ENCODE assay signal across 1 cellular context in the genomic region with DNA sequence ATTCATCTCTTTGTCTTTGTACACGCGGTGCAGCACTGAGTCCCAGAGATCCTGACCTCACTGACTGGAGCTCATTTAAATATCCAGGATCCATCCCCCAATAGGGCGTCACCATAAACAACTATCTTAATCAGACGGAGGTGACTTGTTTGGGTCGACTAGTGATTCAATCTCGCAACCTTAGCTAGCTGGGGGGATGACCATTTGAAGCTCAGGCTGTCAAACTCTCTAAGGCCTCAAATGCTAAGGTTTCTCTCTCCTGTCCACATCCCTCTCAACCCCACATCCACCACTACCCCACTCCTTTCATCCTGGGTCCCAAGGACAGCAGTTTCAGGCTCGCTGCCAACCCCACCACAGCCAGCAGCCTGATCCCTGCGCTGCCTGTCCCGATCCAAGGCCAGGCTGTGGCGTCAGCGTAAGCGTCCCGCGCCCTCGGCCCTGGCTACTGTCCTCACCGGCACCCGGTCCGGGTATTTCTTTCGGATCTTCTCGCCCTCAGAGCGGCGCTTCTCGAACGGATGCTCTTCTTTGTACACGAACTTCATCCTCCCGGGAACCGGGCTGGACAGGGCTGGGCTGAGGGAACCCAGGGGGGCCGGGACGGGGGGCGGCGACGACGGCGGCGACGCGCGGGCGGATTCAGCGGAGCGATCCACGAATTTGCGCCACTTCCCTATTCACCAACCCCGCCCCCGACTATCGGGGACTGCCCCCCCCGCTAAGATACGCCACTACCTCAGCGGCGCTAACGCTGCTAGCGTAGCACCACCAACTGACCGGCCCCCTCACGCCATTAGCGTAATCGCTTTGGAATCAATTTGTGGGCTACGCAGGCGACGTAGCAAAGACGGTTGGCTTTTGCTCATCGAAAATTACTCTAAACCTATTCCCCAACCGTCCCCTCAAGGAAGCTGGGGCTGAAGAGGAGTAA.
A peak's percentile ranks its signal among the peaks of the same experiment; 100 is the strongest.
TF ChIP-seq lines count a peak whose summit lies in the region.

A gene (minus strand): TSS at position 667 of the 934 bp plus-strand sequence. CDS start 119 bp downstream, at position 548.

TF ChIP-seq in K562, 482 proteins besides CTCF, POLR2A, EP300 and RAD21 (continued from another document and continues in another):
- TF ChIP-seq, protein P1, sequence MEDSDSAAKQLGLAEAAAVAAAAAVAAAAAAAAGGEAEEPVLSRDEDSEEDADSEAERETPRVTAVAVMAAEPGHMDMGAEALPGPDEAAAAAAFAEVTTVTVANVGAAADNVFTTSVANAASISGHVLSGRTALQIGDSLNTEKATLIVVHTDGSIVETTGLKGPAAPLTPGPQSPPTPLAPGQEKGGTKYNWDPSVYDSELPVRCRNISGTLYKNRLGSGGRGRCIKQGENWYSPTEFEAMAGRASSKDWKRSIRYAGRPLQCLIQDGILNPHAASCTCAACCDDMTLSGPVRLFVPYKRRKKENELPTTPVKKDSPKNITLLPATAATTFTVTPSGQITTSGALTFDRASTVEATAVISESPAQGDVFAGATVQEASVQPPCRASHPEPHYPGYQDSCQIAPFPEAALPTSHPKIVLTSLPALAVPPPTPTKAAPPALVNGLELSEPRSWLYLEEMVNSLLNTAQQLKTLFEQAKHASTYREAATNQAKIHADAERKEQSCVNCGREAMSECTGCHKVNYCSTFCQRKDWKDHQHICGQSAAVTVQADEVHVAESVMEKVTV (CRISPR knock-in tag; IDR thresholded peaks at IDR 0.05) = no peak
- TF ChIP-seq POLR2G (IDR thresholded peaks at IDR 0.05; ENCODE audit: low read depth, low read length) = peak; percentile 83
- peak; percentile 81 for TF ChIP-seq RBFOX2 (IDR thresholded peaks at IDR 0.05; ENCODE audit: low read depth, low read length)
- TF ChIP-seq KDM5B (IDR thresholded peaks at IDR 0.05; ENCODE audit: insufficient replicate concordance, low read depth, low read length) = peak; percentile 21
- TF ChIP-seq PPARD (CRISPR knock-in tag; IDR thresholded peaks at IDR 0.05) = no peak
- 0 out of 2 replicates have a peak, but pooled peaks have one; percentile 25 for TF ChIP-seq TCF7 (IDR thresholded peaks at IDR 0.05; ENCODE audit: borderline replicate concordance)
- TF ChIP-seq SUPT5H (IDR thresholded peaks at IDR 0.05) = peak; percentile 17; the same call in 1 of the 2 replicates
- TF ChIP-seq CBFB (CRISPR knock-in tag; IDR thresholded peaks at IDR 0.05) = no peak
- TF ChIP-seq TCFL5 (CRISPR knock-in tag; conservative IDR thresholded peaks at IDR 0.05) = no peak
- peak; percentile 64 for TF ChIP-seq HNRNPH1 (optimal IDR thresholded peaks at IDR 0.05; ENCODE audit: low read depth, low read length)
- TF ChIP-seq SAFB2 (IDR thresholded peaks at IDR 0.05; ENCODE audit: borderline replicate concordance, low read depth, low read length, severe bottlenecking) = no peak
- no peak for TF ChIP-seq NCOA2 (IDR thresholded peaks at IDR 0.05; ENCODE audit: partially characterized antibody in 2 of 2)
- no peak for TF ChIP-seq HSF4 (CRISPR knock-in tag; IDR thresholded peaks at IDR 0.05; ENCODE audit: borderline replicate concordance)
- TF ChIP-seq SMAD4 (CRISPR knock-in tag; conservative IDR thresholded peaks at IDR 0.05) = peak; percentile 33
- no peak for TF ChIP-seq MEF2D (tag; conservative IDR thresholded peaks at IDR 0.05; ENCODE audit: low read depth)
- peak; percentile 96 for TF ChIP-seq HNRNPK (IDR thresholded peaks at IDR 0.05; ENCODE audit: low read depth, low read length, poor library complexity, severe bottlenecking)
- TF ChIP-seq, protein P2, sequence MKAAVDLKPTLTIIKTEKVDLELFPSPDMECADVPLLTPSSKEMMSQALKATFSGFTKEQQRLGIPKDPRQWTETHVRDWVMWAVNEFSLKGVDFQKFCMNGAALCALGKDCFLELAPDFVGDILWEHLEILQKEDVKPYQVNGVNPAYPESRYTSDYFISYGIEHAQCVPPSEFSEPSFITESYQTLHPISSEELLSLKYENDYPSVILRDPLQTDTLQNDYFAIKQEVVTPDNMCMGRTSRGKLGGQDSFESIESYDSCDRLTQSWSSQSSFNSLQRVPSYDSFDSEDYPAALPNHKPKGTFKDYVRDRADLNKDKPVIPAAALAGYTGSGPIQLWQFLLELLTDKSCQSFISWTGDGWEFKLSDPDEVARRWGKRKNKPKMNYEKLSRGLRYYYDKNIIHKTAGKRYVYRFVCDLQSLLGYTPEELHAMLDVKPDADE (conservative IDR thresholded peaks at IDR 0.05; ENCODE audit: control insufficient read depth, low read depth, low read length) = 0 out of 2 replicates have a peak, but pooled peaks have one; percentile 43
- no peak for TF ChIP-seq ZNF140 (CRISPR knock-in tag; IDR thresholded peaks at IDR 0.05)
- TF ChIP-seq DNMT1 (IDR thresholded peaks at IDR 0.05) = no peak
- peak; percentile 47 for TF ChIP-seq POLR2B (IDR thresholded peaks at IDR 0.05; ENCODE audit: low read depth, partially characterized antibody)
- no peak for TF ChIP-seq JUNB (CRISPR knock-in tag; conservative IDR thresholded peaks at IDR 0.05)
- TF ChIP-seq, protein P3, sequence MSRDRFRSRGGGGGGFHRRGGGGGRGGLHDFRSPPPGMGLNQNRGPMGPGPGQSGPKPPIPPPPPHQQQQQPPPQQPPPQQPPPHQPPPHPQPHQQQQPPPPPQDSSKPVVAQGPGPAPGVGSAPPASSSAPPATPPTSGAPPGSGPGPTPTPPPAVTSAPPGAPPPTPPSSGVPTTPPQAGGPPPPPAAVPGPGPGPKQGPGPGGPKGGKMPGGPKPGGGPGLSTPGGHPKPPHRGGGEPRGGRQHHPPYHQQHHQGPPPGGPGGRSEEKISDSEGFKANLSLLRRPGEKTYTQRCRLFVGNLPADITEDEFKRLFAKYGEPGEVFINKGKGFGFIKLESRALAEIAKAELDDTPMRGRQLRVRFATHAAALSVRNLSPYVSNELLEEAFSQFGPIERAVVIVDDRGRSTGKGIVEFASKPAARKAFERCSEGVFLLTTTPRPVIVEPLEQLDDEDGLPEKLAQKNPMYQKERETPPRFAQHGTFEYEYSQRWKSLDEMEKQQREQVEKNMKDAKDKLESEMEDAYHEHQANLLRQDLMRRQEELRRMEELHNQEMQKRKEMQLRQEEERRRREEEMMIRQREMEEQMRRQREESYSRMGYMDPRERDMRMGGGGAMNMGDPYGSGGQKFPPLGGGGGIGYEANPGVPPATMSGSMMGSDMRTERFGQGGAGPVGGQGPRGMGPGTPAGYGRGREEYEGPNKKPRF (IDR thresholded peaks at IDR 0.05; ENCODE audit: low read depth, low read length) = peak; percentile 81
- TF ChIP-seq, protein P4, sequence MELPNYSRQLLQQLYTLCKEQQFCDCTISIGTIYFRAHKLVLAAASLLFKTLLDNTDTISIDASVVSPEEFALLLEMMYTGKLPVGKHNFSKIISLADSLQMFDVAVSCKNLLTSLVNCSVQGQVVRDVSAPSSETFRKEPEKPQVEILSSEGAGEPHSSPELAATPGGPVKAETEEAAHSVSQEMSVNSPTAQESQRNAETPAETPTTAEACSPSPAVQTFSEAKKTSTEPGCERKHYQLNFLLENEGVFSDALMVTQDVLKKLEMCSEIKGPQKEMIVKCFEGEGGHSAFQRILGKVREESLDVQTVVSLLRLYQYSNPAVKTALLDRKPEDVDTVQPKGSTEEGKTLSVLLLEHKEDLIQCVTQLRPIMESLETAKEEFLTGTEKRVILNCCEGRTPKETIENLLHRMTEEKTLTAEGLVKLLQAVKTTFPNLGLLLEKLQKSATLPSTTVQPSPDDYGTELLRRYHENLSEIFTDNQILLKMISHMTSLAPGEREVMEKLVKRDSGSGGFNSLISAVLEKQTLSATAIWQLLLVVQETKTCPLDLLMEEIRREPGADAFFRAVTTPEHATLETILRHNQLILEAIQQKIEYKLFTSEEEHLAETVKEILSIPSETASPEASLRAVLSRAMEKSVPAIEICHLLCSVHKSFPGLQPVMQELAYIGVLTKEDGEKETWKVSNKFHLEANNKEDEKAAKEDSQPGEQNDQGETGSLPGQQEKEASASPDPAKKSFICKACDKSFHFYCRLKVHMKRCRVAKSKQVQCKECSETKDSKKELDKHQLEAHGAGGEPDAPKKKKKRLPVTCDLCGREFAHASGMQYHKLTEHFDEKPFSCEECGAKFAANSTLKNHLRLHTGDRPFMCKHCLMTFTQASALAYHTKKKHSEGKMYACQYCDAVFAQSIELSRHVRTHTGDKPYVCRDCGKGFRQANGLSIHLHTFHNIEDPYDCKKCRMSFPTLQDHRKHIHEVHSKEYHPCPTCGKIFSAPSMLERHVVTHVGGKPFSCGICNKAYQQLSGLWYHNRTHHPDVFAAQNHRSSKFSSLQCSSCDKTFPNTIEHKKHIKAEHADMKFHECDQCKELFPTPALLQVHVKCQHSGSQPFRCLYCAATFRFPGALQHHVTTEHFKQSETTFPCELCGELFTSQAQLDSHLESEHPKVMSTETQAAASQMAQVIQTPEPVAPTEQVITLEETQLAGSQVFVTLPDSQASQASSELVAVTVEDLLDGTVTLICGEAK (IDR thresholded peaks at IDR 0.05) = 0 out of 2 replicates have a peak, but pooled peaks have one; percentile 17
- TF ChIP-seq, protein P4 (CRISPR knock-in tag; IDR thresholded peaks at IDR 0.05) = no peak
- no peak for TF ChIP-seq RFX7 (CRISPR knock-in tag; IDR thresholded peaks at IDR 0.05)
- no peak for TF ChIP-seq ZNF445 (CRISPR knock-in tag; IDR thresholded peaks at IDR 0.05; ENCODE audit: low read depth)
- TF ChIP-seq ZNF263 (CRISPR knock-in tag; IDR thresholded peaks at IDR 0.05; ENCODE audit: borderline replicate concordance) = 0 out of 2 replicates have a peak, but pooled peaks have one; percentile 35
- TF ChIP-seq RBM22 (IDR thresholded peaks at IDR 0.05; ENCODE audit: low read depth, low read length, poor library complexity, severe bottlenecking) = no peak
- TF ChIP-seq MEIS2 (IDR thresholded peaks at IDR 0.05; ENCODE audit: partially characterized antibody) = peak; percentile 20
- peak; percentile 71; the same call in 1 of the 2 replicates for TF ChIP-seq ZBTB7A (IDR thresholded peaks at IDR 0.05; ENCODE audit: borderline replicate concordance, control insufficient read depth, low read depth, low read length)
- 0 out of 2 replicates have a peak, but pooled peaks have one; percentile 8 for TF ChIP-seq BHLHE40 (IDR thresholded peaks at IDR 0.05; ENCODE audit: low read length)
- TF ChIP-seq, protein P5, sequence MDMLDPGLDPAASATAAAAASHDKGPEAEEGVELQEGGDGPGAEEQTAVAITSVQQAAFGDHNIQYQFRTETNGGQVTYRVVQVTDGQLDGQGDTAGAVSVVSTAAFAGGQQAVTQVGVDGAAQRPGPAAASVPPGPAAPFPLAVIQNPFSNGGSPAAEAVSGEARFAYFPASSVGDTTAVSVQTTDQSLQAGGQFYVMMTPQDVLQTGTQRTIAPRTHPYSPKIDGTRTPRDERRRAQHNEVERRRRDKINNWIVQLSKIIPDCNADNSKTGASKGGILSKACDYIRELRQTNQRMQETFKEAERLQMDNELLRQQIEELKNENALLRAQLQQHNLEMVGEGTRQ (CRISPR knock-in tag; IDR thresholded peaks at IDR 0.05) = peak; percentile 34; the same call in 1 of the 2 replicates
- peak; percentile 17; the same call in 1 of the 2 replicates for TF ChIP-seq RAD51 (IDR thresholded peaks at IDR 0.05; ENCODE audit: borderline replicate concordance, low read depth)
- TF ChIP-seq, protein P6, sequence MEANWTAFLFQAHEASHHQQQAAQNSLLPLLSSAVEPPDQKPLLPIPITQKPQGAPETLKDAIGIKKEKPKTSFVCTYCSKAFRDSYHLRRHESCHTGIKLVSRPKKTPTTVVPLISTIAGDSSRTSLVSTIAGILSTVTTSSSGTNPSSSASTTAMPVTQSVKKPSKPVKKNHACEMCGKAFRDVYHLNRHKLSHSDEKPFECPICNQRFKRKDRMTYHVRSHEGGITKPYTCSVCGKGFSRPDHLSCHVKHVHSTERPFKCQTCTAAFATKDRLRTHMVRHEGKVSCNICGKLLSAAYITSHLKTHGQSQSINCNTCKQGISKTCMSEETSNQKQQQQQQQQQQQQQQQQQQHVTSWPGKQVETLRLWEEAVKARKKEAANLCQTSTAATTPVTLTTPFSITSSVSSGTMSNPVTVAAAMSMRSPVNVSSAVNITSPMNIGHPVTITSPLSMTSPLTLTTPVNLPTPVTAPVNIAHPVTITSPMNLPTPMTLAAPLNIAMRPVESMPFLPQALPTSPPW (CRISPR knock-in tag; IDR thresholded peaks at IDR 0.05) = peak; percentile 90
- TF ChIP-seq, protein P7, sequence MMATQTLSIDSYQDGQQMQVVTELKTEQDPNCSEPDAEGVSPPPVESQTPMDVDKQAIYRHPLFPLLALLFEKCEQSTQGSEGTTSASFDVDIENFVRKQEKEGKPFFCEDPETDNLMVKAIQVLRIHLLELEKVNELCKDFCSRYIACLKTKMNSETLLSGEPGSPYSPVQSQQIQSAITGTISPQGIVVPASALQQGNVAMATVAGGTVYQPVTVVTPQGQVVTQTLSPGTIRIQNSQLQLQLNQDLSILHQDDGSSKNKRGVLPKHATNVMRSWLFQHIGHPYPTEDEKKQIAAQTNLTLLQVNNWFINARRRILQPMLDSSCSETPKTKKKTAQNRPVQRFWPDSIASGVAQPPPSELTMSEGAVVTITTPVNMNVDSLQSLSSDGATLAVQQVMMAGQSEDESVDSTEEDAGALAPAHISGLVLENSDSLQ (IDR thresholded peaks at IDR 0.05) = 0 out of 2 replicates have a peak, but pooled peaks have one; percentile 2
- TF ChIP-seq ZNF695 (CRISPR knock-in tag; IDR thresholded peaks at IDR 0.05) = no peak
- peak; percentile 49 for TF ChIP-seq CXXC5 (CRISPR knock-in tag; IDR thresholded peaks at IDR 0.05)
- TF ChIP-seq, protein P8, sequence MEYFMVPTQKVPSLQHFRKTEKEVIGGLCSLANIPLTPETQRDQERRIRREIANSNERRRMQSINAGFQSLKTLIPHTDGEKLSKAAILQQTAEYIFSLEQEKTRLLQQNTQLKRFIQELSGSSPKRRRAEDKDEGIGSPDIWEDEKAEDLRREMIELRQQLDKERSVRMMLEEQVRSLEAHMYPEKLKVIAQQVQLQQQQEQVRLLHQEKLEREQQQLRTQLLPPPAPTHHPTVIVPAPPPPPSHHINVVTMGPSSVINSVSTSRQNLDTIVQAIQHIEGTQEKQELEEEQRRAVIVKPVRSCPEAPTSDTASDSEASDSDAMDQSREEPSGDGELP (CRISPR knock-in tag; IDR thresholded peaks at IDR 0.05; ENCODE audit: borderline replicate concordance) = peak; percentile 53
